11 cellular contexts compared by ENCODE assay signal in the genomic region with DNA sequence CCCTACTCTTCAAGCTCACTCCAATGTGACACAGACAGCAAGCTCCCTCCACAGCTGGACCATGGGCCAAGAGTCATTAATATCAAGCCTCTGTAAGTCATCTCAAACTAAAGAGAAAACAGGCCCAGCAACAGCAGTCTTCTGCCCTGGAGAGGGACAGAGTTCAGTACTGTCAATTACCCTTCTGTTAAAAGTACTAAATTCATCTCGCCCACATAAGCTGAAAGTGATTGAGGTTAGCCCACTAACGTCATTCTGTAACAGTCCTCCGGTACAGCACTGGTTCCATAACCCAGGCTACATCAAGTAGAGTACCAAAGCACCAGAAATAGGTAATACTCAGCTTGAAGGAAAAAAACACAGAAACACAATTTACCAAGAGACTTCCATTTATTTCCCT. TPM values are rescaled to one million over a fixed set of nuclear protein-coding genes. Genes with fewer than 3 reads are reported as not detected.
A peak's percentile ranks its signal among the peaks of the same experiment; 100 is the strongest.
DNase-seq lines count a peak whose midpoint lies in the region; ATAC-seq and TF ChIP-seq lines count a peak whose summit lies in the region.
"Had no signal": no experiment of that assay in that cellular context is flagged by ENCODE, and none has a peak within 500 bp of the region (broad histone marks: within the 10 kb centered on the region; RNA-seq: fewer than 3 reads in every experiment).

No MANE protein-coding gene starts in this region.

- H3K4me1 ChIP-seq in heart left ventricle = peaks cover 0 to 19% (median 0%) of the 10 kb centered on the region in 12 donors

- peak; percentile 77 to 89 for ATAC-seq in activated T-cell treated with anti-CD3 and anti-CD28 coated beads, Interleukin-2, amount 50 U/mL, for 4 hours
- ATAC-seq in GM21515 (IDR thresholded peaks at IDR 0.05; ENCODE audit: unreplicated experiment) (peak; percentile 78), HG03432 (IDR thresholded peaks at IDR 0.05; ENCODE audit: unreplicated experiment) (peak; percentile 68), heart left ventricle (no peak), omental fat pad (ENCODE audit: low FRiP score) (no peak)
- ATAC-seq: GM23338 had no signal

- intact Hi-C loops in heart left ventricle (cut with DNase I) = loop anchor here in 3 of 10 donors (10.0 kb wide), 1 partner anchor 745 kb away; no protein-coding TSS in a partner anchor

- peak overlapping the region; percentile 66 for H3K4me3 Mint-ChIP-seq in activated T-cell treated with anti-CD3 and anti-CD28 coated beads, Interleukin-2, amount 50 U/mL, for 4 hours
- H3K4me3 Mint-ChIP-seq: GM23338 had no signal

- no peak for TF ChIP-seq CTCF in heart left ventricle (IDR thresholded peaks at IDR 0.05)
- no peak for TF ChIP-seq CTCF in omental fat pad (IDR thresholded peaks at IDR 0.05)

- 91 to 96% (median 93%) methylated on average over 3 of the region's 3 CpGs for WGBS in heart left ventricle, 4 donors

- H3K36me3 ChIP-seq in heart left ventricle = peaks cover 0 to 97% (median 73%) of the 10 kb centered on the region in 9 donors

- no peaks in the 10 kb centered on the region for H3K9me3 Mint-ChIP-seq in activated T-cell treated with anti-CD3 and anti-CD28 coated beads, Interleukin-2, amount 50 U/mL, for 4 hours
- H3K9me3 Mint-ChIP-seq: GM23338 had no signal

- DNase-seq in activated T-cell treated with anti-CD3 and anti-CD28 coated beads, Interleukin-2, amount 50 U/mL, for 4 hours = no peak
- DNase-seq in activated T-cell treated with anti-CD3 and anti-CD28 coated beads for 4 hours (no peak), heart left ventricle (no peak), omental fat pad (ENCODE audit: low spot score) (no peak), SKM-1 treated with dmso at 0.1 percent for 144 hours (lab: John Stamatoyannopoulos, UW; ENCODE audit: unreplicated experiment) (no peak)
- peak; percentile 36 for DNase-seq in stimulated activated CD8-positive, alpha-beta memory T cell treated with anti-CD3 and anti-CD28 coated beads, Interleukin-4, amount 100 ng/mL, for 48 hours

- H3K4me1 Mint-ChIP-seq in activated T-cell treated with anti-CD3 and anti-CD28 coated beads, Interleukin-2, amount 50 U/mL, for 4 hours (ENCODE audit: low read depth) = peaks cover 32% of the 10 kb centered on the region
- H3K4me1 Mint-ChIP-seq: GM23338 had no signal

- no peak overlapping the region for H3K4me3 ChIP-seq in heart left ventricle
- H3K4me3 ChIP-seq: GM23338, skin epidermis had no signal

- H3K9me3 ChIP-seq in heart left ventricle = no peaks in the 10 kb centered on the region

- TF ChIP-seq POLR2A in heart left ventricle (IDR thresholded peaks at IDR 0.05) = no peak

- no peak overlapping the region for H3K27ac ChIP-seq in heart left ventricle
- H3K27ac ChIP-seq: RWPE1, skin epidermis had no signal

- peaks cover 35% of the 10 kb centered on the region for H3K36me3 Mint-ChIP-seq in activated T-cell treated with anti-CD3 and anti-CD28 coated beads, Interleukin-2, amount 50 U/mL, for 4 hours (ENCODE audit: insufficient read depth)

- H3K27me3 ChIP-seq in heart left ventricle = no peaks in the 10 kb centered on the region

- H3K27me3 Mint-ChIP-seq in activated T-cell treated with anti-CD3 and anti-CD28 coated beads, Interleukin-2, amount 50 U/mL, for 4 hours (ENCODE audit: low read depth) = no peaks in the 10 kb centered on the region

RNA-seq across cellular contexts. Expression of gene THADA, which starts 25.9 kb away (rescaled TPM):
- 10 to 100 TPM; 50.3 to 60.4 (median 57.0) TPM for total RNA-seq in activated T-cell treated with anti-CD3 and anti-CD28 coated beads, Interleukin-2, amount 50 U/mL, for 4 hours
- total RNA-seq in heart left ventricle (10 to 100 TPM; 11.1 to 21.4 (median 13.6) TPM), omental fat pad (10 to 100 TPM; 32.5 to 41.6 (median 39.0) TPM)
- polyA plus RNA-seq in heart left ventricle = 10 to 100 TPM in 1 of 2 donors, 1 to 10 TPM in 1; 6.8 to 10.4 TPM

Comparison
In these comparisons a context has a peak if more than half of its experiments do, and no peak if none do; other contexts are left out.
1. ATAC-seq: peak in activated T-cell treated with anti-CD3 and anti-CD28 coated beads, Interleukin-2, amount 50 U/mL, for 4 hours (2 of 2), GM21515 (single experiment) and HG03432 (single experiment); none in heart left ventricle (0 of 4) and omental fat pad (single experiment).